ENCODE assay signal across 12 cellular contexts in the genomic region with DNA sequence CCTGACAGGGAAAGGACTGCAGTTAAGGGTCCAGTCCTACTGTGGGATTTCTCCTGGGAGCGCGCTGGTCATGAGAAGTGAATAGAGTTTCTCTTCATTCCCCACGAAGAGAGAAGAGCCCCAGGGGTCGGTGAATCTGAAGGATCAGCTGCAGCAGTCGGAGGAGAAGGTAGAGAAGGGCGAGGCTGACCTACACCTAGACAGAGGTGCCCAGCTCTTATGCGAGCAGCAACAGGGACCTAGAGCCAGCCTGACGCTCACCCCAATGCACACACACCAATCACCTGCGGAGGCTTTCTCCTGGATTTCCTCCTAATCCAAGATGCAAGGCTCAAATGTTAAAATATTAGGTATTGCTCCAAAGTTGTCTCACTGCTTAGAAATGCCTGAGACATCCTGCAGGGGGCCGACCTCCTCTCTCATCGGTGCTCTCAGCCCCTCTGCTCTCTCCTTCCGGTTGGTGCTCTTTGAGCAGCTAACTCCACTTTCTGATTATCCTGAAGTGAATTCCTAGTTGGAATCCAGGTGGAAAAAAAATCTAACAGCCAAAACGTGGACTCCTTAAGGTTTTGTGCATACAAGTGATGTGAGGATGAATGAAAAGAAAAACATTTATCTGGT.
DNase-seq lines count a peak whose midpoint lies in the region; ATAC-seq and TF ChIP-seq lines count a peak whose summit lies in the region.
"Had no signal": no experiment of that assay in that cellular context is flagged by ENCODE, and none has a peak within 500 bp of the region (broad histone marks: within the 10 kb centered on the region; RNA-seq: fewer than 3 reads in every experiment).

No MANE protein-coding gene starts in this region.

- peak; percentile 36 for TF ChIP-seq CTCF in NB4 (IDR thresholded peaks at IDR 0.05; ENCODE audit: low read depth, low read length)
- TF ChIP-seq CTCF in cardiac fibroblast (IDR thresholded peaks at IDR 0.05; ENCODE audit: low read depth, low read length): peak; percentile 15
- peak; percentile 15 for TF ChIP-seq CTCF in osteocyte (IDR thresholded peaks at IDR 0.05)

- peaks cover 3% of the 10 kb centered on the region for H3K36me3 Mint-ChIP-seq in osteocyte (ENCODE audit: unreplicated experiment)

- peaks cover 13% of the 10 kb centered on the region for H3K4me1 Mint-ChIP-seq in osteocyte (ENCODE audit: unreplicated experiment)

- H3K9me3 Mint-ChIP-seq in osteocyte (ENCODE audit: unreplicated experiment): peaks cover 5% of the 10 kb centered on the region

- no peaks in the 10 kb centered on the region for H3K27me3 Mint-ChIP-seq in osteocyte (ENCODE audit: unreplicated experiment)

- H3K4me3 Mint-ChIP-seq in osteocyte (ENCODE audit: unreplicated experiment): no peak overlapping the region

- H3K4me3 ChIP-seq in NB4 (ENCODE audit: low read depth, low read length) (no peak overlapping the region), cardiac fibroblast (replicated peaks in 1 of 2; ENCODE audit: low read depth in 2 of 2, low read length in 2 of 2) (no peak overlapping the region)

- DNase-seq in NCI-H82 (lab: John Stamatoyannopoulos, UW) (peak; percentile 48), NCI-H82 treated with DMSO at 0.1 percent for 48 hours (lab: John Stamatoyannopoulos, UW; ENCODE audit: unreplicated experiment) (no peak), NB4 (ENCODE audit: low read depth) (peak; percentile 12), cardiac fibroblast (ENCODE audit: low read depth in 2 of 2) (no peak), osteocyte (ENCODE audit: extremely low spot score, unreplicated experiment) (no peak), NCI-H526 treated with DMSO at 0.1 percent for 48 hours (lab: John Stamatoyannopoulos, UW) (no peak), NCI-H146 treated with DMSO at 0.1 percent for 48 hours (lab: John Stamatoyannopoulos, UW; ENCODE audit: unreplicated experiment) (no peak)
- DNase-seq: amygdala; erythroblast; NCI-H2227 treated with DMSO at 0.1 percent for 48 hours; stimulated activated CD4-positive, alpha-beta T cell treated with anti-CD3 and anti-CD28 coated beads, Interleukin-2, amount 100 ng/mL, for 48 hours had no signal

- no peak overlapping the region for H3K27ac Mint-ChIP-seq in osteocyte (ENCODE audit: unreplicated experiment)

- TF ChIP-seq POLR2A in NB4 (IDR thresholded peaks at IDR 0.05; ENCODE audit: extremely low read depth, insufficient read length): no peak

- no peak for ATAC-seq in GM18909 (IDR thresholded peaks at IDR 0.05; ENCODE audit: poor library complexity, unreplicated experiment)

Comparison
In these comparisons a context has a peak if more than half of its experiments do, and no peak if none do; other contexts are left out.
1. DNase-seq: peak in NCI-H82 (single experiment) and NB4 (single experiment); none in NCI-H82 treated with DMSO at 0.1 percent for 48 hours (single experiment), cardiac fibroblast (0 of 2), osteocyte (single experiment), NCI-H526 treated with DMSO at 0.1 percent for 48 hours (single experiment) and NCI-H146 treated with DMSO at 0.1 percent for 48 hours (single experiment).
2. Peak in every context shown above with its lines, with median percentiles within 50 percentile points of each other: CTCF ChIP-seq.